ENCODE assay signal across 14 cellular contexts in genomic region chr13:51520524-51520923, GRCh38.
DNase-seq lines count a peak whose midpoint lies in the region; ATAC-seq and TF ChIP-seq lines count a peak whose summit lies in the region.
"Had no signal": no experiment of that assay in that cellular context is flagged by ENCODE, and none has a peak within 500 bp of the region (broad histone marks: within the 10 kb centered on the region; RNA-seq: fewer than 3 reads in every experiment).

No MANE protein-coding gene starts in this region.

- H3K4ac ChIP-seq in trophoblast cell (ENCODE audit: low read depth, low read length): no peak overlapping the region

- no peak overlapping the region for H2BK120ac ChIP-seq in trophoblast cell (ENCODE audit: insufficient read depth, low read length, poor library complexity)

- no peak overlapping the region for H3K23ac ChIP-seq in trophoblast cell (ENCODE audit: low read length)

- H3K27ac ChIP-seq in PC-3 (ENCODE audit: low read length) (peak overlapping the region; percentile 70), trophoblast cell (ENCODE audit: low read depth, low read length) (no peak overlapping the region)
- H3K27ac ChIP-seq: SK-N-MC had no signal

- no peak overlapping the region for H4K12ac ChIP-seq in trophoblast cell (ENCODE audit: low read depth, low read length)

- H4K20me1 ChIP-seq in PC-3 (ENCODE audit: low read length): no peaks in the 10 kb centered on the region

- DNase-seq in GF-D8 (lab: John Stamatoyannopoulos, UW): peak; percentile 49
- DNase-seq in PC-3: peak; percentile 45
- peak; percentile 85 for DNase-seq in epithelial cell of esophagus (ENCODE audit: low read depth)
- peak; percentile 70 to 73 for DNase-seq in trophoblast cell
- no peak for DNase-seq in SW480 (ENCODE audit: low spot score)
- DNase-seq in T-helper 2 cell treated with Interferon-gamma antibody and Interleukin-4, amounts not matched to agents 5 μg/mL and 100 μg/mL, for 36 hours (ENCODE audit: low spot score): no peak
- DNase-seq: activated CD4-positive, alpha-beta memory T cell treated with anti-CD3 and anti-CD28 coated beads, Interleukin-2, amount 10 ng/mL, durations not matched to agents 7 days and 5 days; activated naive CD8-positive, alpha-beta T cell treated with anti-CD3 and anti-CD28 coated beads, Interleukin-2, amount 10 ng/mL, durations not matched to agents 7 days and 5 days; immature natural killer cell; KBM-7; stimulated activated naive CD8-positive, alpha-beta T cell treated with anti-CD3 and anti-CD28 coated beads, Interleukin-15, amount 100 ng/mL, for 72 hours had no signal

- H4K8ac ChIP-seq in trophoblast cell (ENCODE audit: low read depth, low read length): no peak overlapping the region

- no CpG with 5 or more reads among the region's 4 CpGs for WGBS in trophoblast cell (ENCODE audit: extremely low coverage, insufficient coverage, insufficient read length)

- intact Hi-C loops in PC-3 (cut with micrococcal nuclease): loop anchor here (5.0 kb wide), 1 partner anchor 68 kb away; the partner anchor contains the start of gene INTS6

- no peaks in the 10 kb centered on the region for H3K9me2 ChIP-seq in PC-3 (replicated peaks; ENCODE audit: low read length)

- H3K79me2 ChIP-seq in PC-3 (ENCODE audit: low read length): no peaks in the 10 kb centered on the region
- peaks cover 1% of the 10 kb centered on the region for H3K79me2 ChIP-seq in trophoblast cell (ENCODE audit: control insufficient read depth, insufficient read depth, low read length, poor library complexity)

- H2BK12ac ChIP-seq in trophoblast cell (ENCODE audit: low read length): no peak overlapping the region

- ATAC-seq in PC-3: peak; percentile 40
- no peak for ATAC-seq in HG03039 (IDR thresholded peaks at IDR 0.05; ENCODE audit: unreplicated experiment)
- ATAC-seq in GM19351 (IDR thresholded peaks at IDR 0.05; ENCODE audit: unreplicated experiment): no peak
- ATAC-seq: stimulated activated naive CD8-positive, alpha-beta T cell treated with anti-CD3 and anti-CD28 coated beads, Interleukin-15, amount 100 ng/mL, for 72 hours had no signal

- H2AFZ ChIP-seq in PC-3 (ENCODE audit: low read length) (0 out of 2 replicates have a peak overlapping the region, but pooled peaks have one; percentile 1), trophoblast cell (ENCODE audit: insufficient read depth, low read length, poor library complexity) (no peak overlapping the region)

- H3K9ac ChIP-seq in PC-3 (ENCODE audit: low read length) (no peak overlapping the region), trophoblast cell (ENCODE audit: low read length) (no peak overlapping the region)

- H3K14ac ChIP-seq in trophoblast cell (ENCODE audit: low read length): no peak overlapping the region

- H3K27me3 Mint-ChIP-seq in T-helper 2 cell treated with Interferon-gamma antibody and Interleukin-4, amounts not matched to agents 5 μg/mL and 100 μg/mL, for 36 hours (ENCODE audit: low read depth): no peaks in the 10 kb centered on the region
- H3K27me3 Mint-ChIP-seq: activated CD4-positive, alpha-beta memory T cell treated with anti-CD3 and anti-CD28 coated beads, Interleukin-2, amount 10 ng/mL, durations not matched to agents 7 days and 5 days; activated naive CD8-positive, alpha-beta T cell treated with anti-CD3 and anti-CD28 coated beads, Interleukin-2, amount 10 ng/mL, durations not matched to agents 7 days and 5 days; stimulated activated naive CD8-positive, alpha-beta T cell treated with anti-CD3 and anti-CD28 coated beads, Interleukin-15, amount 100 ng/mL, for 72 hours had no signal

- no peak overlapping the region for H2BK5ac ChIP-seq in trophoblast cell (ENCODE audit: low read depth, low read length, poor library complexity)

- H3K9me3 ChIP-seq in PC-3 (ENCODE audit: low read length) (no peaks in the 10 kb centered on the region), trophoblast cell (ENCODE audit: insufficient read depth, low read depth, low read length) (peaks cover 2% of the 10 kb centered on the region)

- H3K18ac ChIP-seq in trophoblast cell (ENCODE audit: low read length): no peak overlapping the region

- CTCF ChIA-PET in PC-3 (lab: Charles Lee): no interaction called here

- H3K79me1 ChIP-seq in trophoblast cell (ENCODE audit: low read length): peaks cover 2% of the 10 kb centered on the region

- peaks cover 56% of the 10 kb centered on the region for H3K4me1 ChIP-seq in PC-3 (ENCODE audit: insufficient read depth, low read length)
- H3K4me1 ChIP-seq in trophoblast cell (ENCODE audit: control insufficient read depth in 1 of 2, insufficient read depth in 2 of 2, low read length in 2 of 2): peaks cover 2% of the 10 kb centered on the region in 2 experiments

- no peak overlapping the region for H2AK5ac ChIP-seq in trophoblast cell (ENCODE audit: low read length)

- H3K36me3 ChIP-seq in PC-3 (ENCODE audit: low read depth, low read length) (no peaks in the 10 kb centered on the region), trophoblast cell (ENCODE audit: control insufficient read depth in 1 of 2, insufficient read depth in 2 of 2, low read length in 2 of 2) (no peaks in the 10 kb centered on the region)

- peaks cover 30% of the 10 kb centered on the region for H3K4me1 Mint-ChIP-seq in T-helper 2 cell treated with Interferon-gamma antibody and Interleukin-4, amounts not matched to agents 5 μg/mL and 100 μg/mL, for 36 hours (ENCODE audit: low read depth)

- H3K36me3 Mint-ChIP-seq in T-helper 2 cell treated with Interferon-gamma antibody and Interleukin-4, amounts not matched to agents 5 μg/mL and 100 μg/mL, for 36 hours (ENCODE audit: low read depth): no peaks in the 10 kb centered on the region
- H3K36me3 Mint-ChIP-seq: activated naive CD8-positive, alpha-beta T cell treated with anti-CD3 and anti-CD28 coated beads, Interleukin-2, amount 10 ng/mL, durations not matched to agents 7 days and 5 days; immature natural killer cell had no signal

- TF ChIP-seq CTCF in PC-3 (conservative IDR thresholded peaks at IDR 0.05; ENCODE audit: low read depth, low read length) (no peak), epithelial cell of esophagus (IDR thresholded peaks at IDR 0.05; ENCODE audit: insufficient read depth, low read depth, low read length, missing control alignments) (no peak)

- no TSS peak for BruUV-seq in PC-3 (replicated peaks; lab: Mats Ljungman, UMichigan)

- no peak overlapping the region for H3K4me3 Mint-ChIP-seq in T-helper 2 cell treated with Interferon-gamma antibody and Interleukin-4, amounts not matched to agents 5 μg/mL and 100 μg/mL, for 36 hours
- H3K4me3 Mint-ChIP-seq: activated CD4-positive, alpha-beta memory T cell treated with anti-CD3 and anti-CD28 coated beads, Interleukin-2, amount 10 ng/mL, durations not matched to agents 7 days and 5 days; activated naive CD8-positive, alpha-beta T cell treated with anti-CD3 and anti-CD28 coated beads, Interleukin-2, amount 10 ng/mL, durations not matched to agents 7 days and 5 days; immature natural killer cell; stimulated activated naive CD8-positive, alpha-beta T cell treated with anti-CD3 and anti-CD28 coated beads, Interleukin-15, amount 100 ng/mL, for 72 hours had no signal

- H4K91ac ChIP-seq in trophoblast cell (ENCODE audit: low read depth, low read length): no peak overlapping the region

- no peak overlapping the region for H3K27ac Mint-ChIP-seq in T-helper 2 cell treated with Interferon-gamma antibody and Interleukin-4, amounts not matched to agents 5 μg/mL and 100 μg/mL, for 36 hours
- H3K27ac Mint-ChIP-seq: activated CD4-positive, alpha-beta memory T cell treated with anti-CD3 and anti-CD28 coated beads, Interleukin-2, amount 10 ng/mL, durations not matched to agents 7 days and 5 days; activated naive CD8-positive, alpha-beta T cell treated with anti-CD3 and anti-CD28 coated beads, Interleukin-2, amount 10 ng/mL, durations not matched to agents 7 days and 5 days; stimulated activated naive CD8-positive, alpha-beta T cell treated with anti-CD3 and anti-CD28 coated beads, Interleukin-15, amount 100 ng/mL, for 72 hours had no signal

- H3F3A ChIP-seq in PC-3 (ENCODE audit: low read length, unreplicated experiment): no peaks in the 10 kb centered on the region

- H3K4me2 ChIP-seq in PC-3 (ENCODE audit: low read length) (peak overlapping the region; percentile 59), trophoblast cell (ENCODE audit: low read length) (no peak overlapping the region)

- POLR2A ChIA-PET in PC-3 (lab: Charles Lee; ENCODE audit: unreplicated experiment): interaction anchor here (0.6 to 0.9 kb wide), 2 partner anchors 32 to 67 kb away, joined by 3 to 6 read pairs; no protein-coding TSS in a partner anchor

- no peaks in the 10 kb centered on the region for H3K9me3 Mint-ChIP-seq in T-helper 2 cell treated with Interferon-gamma antibody and Interleukin-4, amounts not matched to agents 5 μg/mL and 100 μg/mL, for 36 hours
- H3K9me3 Mint-ChIP-seq: activated CD4-positive, alpha-beta memory T cell treated with anti-CD3 and anti-CD28 coated beads, Interleukin-2, amount 10 ng/mL, durations not matched to agents 7 days and 5 days; activated naive CD8-positive, alpha-beta T cell treated with anti-CD3 and anti-CD28 coated beads, Interleukin-2, amount 10 ng/mL, durations not matched to agents 7 days and 5 days; immature natural killer cell had no signal

- H3K4me3 ChIP-seq in PC-3 (ENCODE audit: low read length) (no peak overlapping the region), epithelial cell of esophagus (ENCODE audit: low read length) (no peak overlapping the region), trophoblast cell (ENCODE audit: low read depth, low read length) (no peak overlapping the region)
- H3K4me3 ChIP-seq: SK-N-MC had no signal

- no peaks in the 10 kb centered on the region for H3K27me3 ChIP-seq in PC-3 (ENCODE audit: low read length)
- no peaks in the 10 kb centered on the region for H3K27me3 ChIP-seq in trophoblast cell (ENCODE audit: insufficient read depth, low read length)

Comparison
In these comparisons a context has a peak if more than half of its experiments do, and no peak if none do; other contexts are left out.
1. DNase-seq: peak in GF-D8 (single experiment), PC-3 (single experiment), epithelial cell of esophagus (single experiment) and trophoblast cell (2 of 2); none in SW480 (single experiment) and T-helper 2 cell treated with Interferon-gamma antibody and Interleukin-4, amounts not matched to agents 5 μg/mL and 100 μg/mL, for 36 hours (single experiment).